26 cellular contexts compared by ENCODE assay signal in the genomic region with DNA sequence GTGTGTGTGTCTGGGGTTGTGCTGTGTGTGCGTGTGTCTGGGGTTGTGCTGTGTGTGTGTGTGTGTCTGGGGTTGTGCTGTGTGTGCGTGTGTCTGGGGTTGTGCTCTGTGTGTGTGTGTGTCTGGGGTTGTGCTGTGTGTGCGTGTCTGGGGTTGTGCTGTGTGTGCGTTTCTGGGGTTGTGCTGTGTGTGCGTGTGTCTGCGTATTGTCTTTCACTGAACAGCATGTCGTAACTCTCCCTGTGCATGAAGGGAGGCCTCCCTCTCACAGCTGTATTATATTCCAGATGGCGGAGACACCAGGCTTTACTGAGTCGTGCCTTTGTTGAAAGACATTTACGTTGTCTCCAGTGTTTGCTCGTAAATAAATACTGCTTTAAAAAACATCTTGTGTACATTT. TPM values are rescaled to one million over a fixed set of nuclear protein-coding genes. Genes with fewer than 3 reads are reported as not detected.
A peak's percentile ranks its signal among the peaks of the same experiment; 100 is the strongest.
DNase-seq lines count a peak whose midpoint lies in the region; ATAC-seq and TF ChIP-seq lines count a peak whose summit lies in the region.
"Had no signal": no experiment of that assay in that cellular context is flagged by ENCODE, and none has a peak within 500 bp of the region (broad histone marks: within the 10 kb centered on the region; RNA-seq: fewer than 3 reads in every experiment).

No MANE protein-coding gene starts in this region.

- H3K27ac ChIP-seq in cingulate gyrus (ENCODE audit: low read depth, low read length) (peak overlapping the region; percentile 58), mesodermal cell (ENCODE audit: low read depth, low read length, severe bottlenecking) (peak overlapping the region; percentile 53), psoas muscle (peak overlapping the region; percentile 60)
- H3K27ac ChIP-seq: BLaER1 treated with 17β-estradiol and CSF1 and Interleukin-3, amounts not matched to agents 10 nM and 100 nM; uterus had no signal

- ATAC-seq in psoas muscle: peak in 2 of 4 donors; percentile 29 to 35
- no peak for ATAC-seq in HG02884 (IDR thresholded peaks at IDR 0.05; ENCODE audit: unreplicated experiment)
- ATAC-seq: activated CD8-positive, alpha-beta T cell treated with anti-CD3 and anti-CD28 coated beads, Interleukin-2, amount 10 ng/mL, durations not matched to agents 7 days and 5 days; left cardiac atrium; natural killer cell treated with Interleukin-12 subunit alpha and Interleukin-12 subunit beta and Interleukin-15 and Interleukin-18, amount 100 ng/mL, for 72 hours; Right ventricle myocardium inferior had no signal

- 78 to 90% methylated on average over 5 to 7 of the region's 11 CpGs for whole genome bisulfite sequencing in mesodermal cell (ENCODE audit: insufficient coverage in 2 of 2), 2 experiments
- WGBS in psoas muscle, 3 donors: 42 to 70% (median 65%) methylated on average over 11 of the region's 11 CpGs

- H3K9me3 ChIP-seq in mesodermal cell (ENCODE audit: control insufficient read depth, low read length) (no peaks in the 10 kb centered on the region), psoas muscle (no peaks in the 10 kb centered on the region)
- H3K9me3 ChIP-seq: uterus had no signal

- peak; percentile 53 for DNase-seq in AG10803 (ENCODE audit: low read depth)
- DNase-seq in psoas muscle: no peak
- no peak for DNase-seq in A172 (ENCODE audit: low spot score)
- DNase-seq in retina: no peak
- no peak for DNase-seq in erythroblast (lab: John Stamatoyannopoulos, UW)
- DNase-seq: ACHN; activated CD4-positive, alpha-beta T cell treated with anti-CD3 and anti-CD28 coated beads for 1 hour; activated CD8-positive, alpha-beta T cell treated with anti-CD3 and anti-CD28 coated beads, Interleukin-2, amount 10 ng/mL, durations not matched to agents 7 days and 5 days; activated naive CD4-positive, alpha-beta T cell; amygdala; central memory CD4-positive, alpha-beta T cell; left cardiac atrium; NCI-H1092; NCI-H187 treated with DMSO at 0.1 percent for 48 hours; NCI-H226; stimulated activated CD4-positive, alpha-beta T cell treated with anti-CD3 and anti-CD28 coated beads, Interleukin-4, amount 100 ng/mL, for 24 hours; uterus had no signal

- H3K4me3 ChIP-seq in AG10803 (ENCODE audit: low read length): no peak overlapping the region
- H3K4me3 ChIP-seq in mesodermal cell (ENCODE audit: extremely low read depth, insufficient read depth, low read length, poor library complexity, severe bottlenecking): no peak overlapping the region
- peak overlapping the region; percentile 17 for H3K4me3 ChIP-seq in psoas muscle
- H3K4me3 ChIP-seq: BLaER1 treated with 17β-estradiol and CSF1 and Interleukin-3, amounts not matched to agents 10 nM and 100 nM; GM23338; uterus had no signal

- H3K27me3 ChIP-seq in psoas muscle (ENCODE audit: insufficient read depth in 3 of 3, low read length in 2 of 3): no peaks in the 10 kb centered on the region
- H3K27me3 ChIP-seq: uterus had no signal

- H3K36me3 ChIP-seq in mesodermal cell (ENCODE audit: control insufficient read depth, insufficient read depth, low read length) (no peaks in the 10 kb centered on the region), psoas muscle (ENCODE audit: insufficient read depth in 1 of 2, low read depth in 1 of 2) (peaks cover 0 to 2% of the 10 kb centered on the region in 2 donors)
- H3K36me3 ChIP-seq: uterus had no signal

- peaks cover 18% of the 10 kb centered on the region for H3K4me1 ChIP-seq in mesodermal cell (ENCODE audit: control insufficient read depth, insufficient read depth, low read length, poor library complexity, severe bottlenecking)
- peaks cover 43% of the 10 kb centered on the region for H3K4me1 ChIP-seq in psoas muscle
- H3K4me1 ChIP-seq: uterus had no signal

- intact Hi-C loops in psoas muscle (cut with DNase I): loop anchor here in 1 of 2 donors (5.0 kb wide), 2 partner anchors 247 to 452 kb away; no protein-coding TSS in a partner anchor

- TF ChIP-seq CTCF in AG10803 (conservative IDR thresholded peaks at IDR 0.05; ENCODE audit: low read length): no peak
- TF ChIP-seq CTCF in psoas muscle (IDR thresholded peaks at IDR 0.05): no peak

- no peak for TF ChIP-seq POLR2A in erythroblast (IDR thresholded peaks at IDR 0.05; ENCODE audit: low read length)

RNA-seq across cellular contexts. Expression of a gene that starts 5.9 kb away (rescaled TPM):
- 15.3 TPM for polyA plus RNA-seq in mesodermal cell (2013, experiment 1 of 2)
- 11.6 TPM for polyA plus RNA-seq in mesodermal cell (2013, experiment 2 of 2)
- total RNA-seq in psoas muscle: 10 to 100 TPM in 3 of 4 donors, 1 to 10 TPM in 1; 7.8 to 23.2 (median 13.7) TPM
- 10 to 100 TPM; 14.7 to 25.3 (median 20.4) TPM for polyA plus RNA-seq in psoas muscle
- 1.3 and 1.7 TPM in 2 replicates for total RNA-seq in A172 (2014; rRNA removed; shearing (Covaris generic))
- total RNA-seq: epithelial cell of proximal tubule, LHCN-M2 had no signal
